ENCODE assay signal across 2 cellular contexts in the genomic region with DNA sequence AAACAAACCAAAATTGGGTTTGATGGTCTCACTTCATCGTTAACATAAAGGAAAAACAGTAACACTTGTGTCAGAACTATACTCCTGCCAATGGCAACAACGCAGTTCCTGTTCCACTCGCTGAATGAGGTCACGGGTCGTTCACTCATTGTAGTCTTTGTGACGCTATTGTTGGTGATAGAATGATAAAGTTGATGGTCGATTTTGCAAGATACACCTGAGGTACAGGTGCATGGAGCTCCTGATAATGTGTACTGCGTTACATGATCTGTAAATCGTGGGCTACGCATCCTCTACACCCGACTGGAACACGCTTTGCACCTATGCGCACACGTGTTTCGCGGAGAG.
TF ChIP-seq lines count a peak whose summit lies in the region.

No MANE protein-coding gene starts in this region.

TF ChIP-seq in SK-N-SH, 30 proteins besides CTCF, POLR2A, EP300 and RAD21:
- TF ChIP-seq, protein P1, sequence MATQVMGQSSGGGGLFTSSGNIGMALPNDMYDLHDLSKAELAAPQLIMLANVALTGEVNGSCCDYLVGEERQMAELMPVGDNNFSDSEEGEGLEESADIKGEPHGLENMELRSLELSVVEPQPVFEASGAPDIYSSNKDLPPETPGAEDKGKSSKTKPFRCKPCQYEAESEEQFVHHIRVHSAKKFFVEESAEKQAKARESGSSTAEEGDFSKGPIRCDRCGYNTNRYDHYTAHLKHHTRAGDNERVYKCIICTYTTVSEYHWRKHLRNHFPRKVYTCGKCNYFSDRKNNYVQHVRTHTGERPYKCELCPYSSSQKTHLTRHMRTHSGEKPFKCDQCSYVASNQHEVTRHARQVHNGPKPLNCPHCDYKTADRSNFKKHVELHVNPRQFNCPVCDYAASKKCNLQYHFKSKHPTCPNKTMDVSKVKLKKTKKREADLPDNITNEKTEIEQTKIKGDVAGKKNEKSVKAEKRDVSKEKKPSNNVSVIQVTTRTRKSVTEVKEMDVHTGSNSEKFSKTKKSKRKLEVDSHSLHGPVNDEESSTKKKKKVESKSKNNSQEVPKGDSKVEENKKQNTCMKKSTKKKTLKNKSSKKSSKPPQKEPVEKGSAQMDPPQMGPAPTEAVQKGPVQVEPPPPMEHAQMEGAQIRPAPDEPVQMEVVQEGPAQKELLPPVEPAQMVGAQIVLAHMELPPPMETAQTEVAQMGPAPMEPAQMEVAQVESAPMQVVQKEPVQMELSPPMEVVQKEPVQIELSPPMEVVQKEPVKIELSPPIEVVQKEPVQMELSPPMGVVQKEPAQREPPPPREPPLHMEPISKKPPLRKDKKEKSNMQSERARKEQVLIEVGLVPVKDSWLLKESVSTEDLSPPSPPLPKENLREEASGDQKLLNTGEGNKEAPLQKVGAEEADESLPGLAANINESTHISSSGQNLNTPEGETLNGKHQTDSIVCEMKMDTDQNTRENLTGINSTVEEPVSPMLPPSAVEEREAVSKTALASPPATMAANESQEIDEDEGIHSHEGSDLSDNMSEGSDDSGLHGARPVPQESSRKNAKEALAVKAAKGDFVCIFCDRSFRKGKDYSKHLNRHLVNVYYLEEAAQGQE (IDR thresholded peaks at IDR 0.05; ENCODE audit: low read depth, low read length) = no peak
- TF ChIP-seq MXI1 (IDR thresholded peaks at IDR 0.05; ENCODE audit: low read depth, low read length) (no peak), JUND (IDR thresholded peaks at IDR 0.05) (no peak), RXRA (IDR thresholded peaks at IDR 0.05; ENCODE audit: borderline replicate concordance, low read depth) (no peak), SMC3 (IDR thresholded peaks at IDR 0.05; ENCODE audit: low read depth, low read length) (no peak)
TF ChIP-seq in SK-N-SH: peak in this region for 0.

TF ChIP-seq in SK-N-SH treated with all-trans-retinoic acid at 6 μM for 48 hours, 23 proteins besides CTCF, POLR2A, EP300 and RAD21:
- TF ChIP-seq ZNF8 (CRISPR knock-in tag; IDR thresholded peaks at IDR 0.05) (no peak), PPARA (CRISPR knock-in tag; IDR thresholded peaks at IDR 0.05; ENCODE audit: borderline replicate concordance) (no peak), ZNF70 (CRISPR knock-in tag; IDR thresholded peaks at IDR 0.05) (no peak), OSR1 (CRISPR knock-in tag; IDR thresholded peaks at IDR 0.05) (no peak), POU6F1 (CRISPR knock-in tag; IDR thresholded peaks at IDR 0.05; ENCODE audit: borderline replicate concordance, low read depth) (no peak), CSDC2 (CRISPR knock-in tag; IDR thresholded peaks at IDR 0.05) (no peak)
